In genomic region chr2:237879991-237880560, GRCh38 we compare ENCODE assay signal across 22 cellular contexts. TPM values are rescaled to one million over a fixed set of nuclear protein-coding genes. Genes with fewer than 3 reads are reported as not detected.
"Had no signal": no experiment of that assay in that cellular context is flagged by ENCODE, and none has a peak within 500 bp of the region (broad histone marks: within the 10 kb centered on the region; RNA-seq: fewer than 3 reads in every experiment).

No MANE protein-coding gene starts in this region.

- H3K27ac Mint-ChIP-seq: activated CD4-positive, alpha-beta memory T cell treated with anti-CD3 and anti-CD28 coated beads for 36 hours; activated CD8-positive, alpha-beta memory T cell treated with anti-CD3 and anti-CD28 coated beads, Interleukin-2, amount 10 ng/mL, durations not matched to agents 7 days and 5 days; activated naive CD4-positive, alpha-beta T cell treated with anti-CD3 and anti-CD28 coated beads for 36 hours; stimulated activated memory B cell treated with anti-CD40 and anti-IgM and Interleukin-4, amounts not matched to agents 10 μg/mL and 1 μg/mL and 100 μg/mL, for 72 hours had no signal

- H3K4me3 ChIP-seq: breast epithelium, psoas muscle, right lobe of liver, thoracic aorta, vagina had no signal

- H3K36me3 Mint-ChIP-seq: activated CD4-positive, alpha-beta memory T cell treated with anti-CD3 and anti-CD28 coated beads for 36 hours; activated CD8-positive, alpha-beta memory T cell treated with anti-CD3 and anti-CD28 coated beads, Interleukin-2, amount 10 ng/mL, durations not matched to agents 7 days and 5 days; stimulated activated memory B cell treated with anti-CD40 and anti-IgM and Interleukin-4, amounts not matched to agents 10 μg/mL and 1 μg/mL and 100 μg/mL, for 72 hours had no signal

- H3K4me3 Mint-ChIP-seq: activated CD4-positive, alpha-beta memory T cell treated with anti-CD3 and anti-CD28 coated beads for 36 hours; activated CD8-positive, alpha-beta memory T cell treated with anti-CD3 and anti-CD28 coated beads, Interleukin-2, amount 10 ng/mL, durations not matched to agents 7 days and 5 days; activated naive CD4-positive, alpha-beta T cell treated with anti-CD3 and anti-CD28 coated beads for 36 hours; nephron; stimulated activated memory B cell treated with anti-CD40 and anti-IgM and Interleukin-4, amounts not matched to agents 10 μg/mL and 1 μg/mL and 100 μg/mL, for 72 hours had no signal

- H3K27me3 Mint-ChIP-seq: activated CD4-positive, alpha-beta memory T cell treated with anti-CD3 and anti-CD28 coated beads for 36 hours; activated CD8-positive, alpha-beta memory T cell treated with anti-CD3 and anti-CD28 coated beads, Interleukin-2, amount 10 ng/mL, durations not matched to agents 7 days and 5 days had no signal

- ATAC-seq: activated CD8-positive, alpha-beta memory T cell treated with anti-CD3 and anti-CD28 coated beads, Interleukin-2, amount 10 ng/mL, durations not matched to agents 7 days and 5 days; psoas muscle; right lobe of liver; stimulated activated memory B cell treated with anti-CD40 and anti-IgM and Interleukin-4, amounts not matched to agents 10 μg/mL and 1 μg/mL and 100 μg/mL, for 72 hours had no signal

- H3K27ac ChIP-seq: breast epithelium, psoas muscle, right lobe of liver, vagina had no signal

- H3K36me3 ChIP-seq: breast epithelium, right lobe of liver, vagina had no signal

- DNase-seq: activated CD4-positive, alpha-beta memory T cell treated with anti-CD3 and anti-CD28 coated beads for 36 hours; activated CD4-positive, alpha-beta T cell treated with anti-CD3 and anti-CD28 coated beads for 4 hours; activated CD8-positive, alpha-beta memory T cell treated with anti-CD3 and anti-CD28 coated beads, Interleukin-2, amount 10 ng/mL, durations not matched to agents 7 days and 5 days; activated naive CD4-positive, alpha-beta T cell treated with anti-CD3 and anti-CD28 coated beads for 36 hours; cerebellar nuclear complex; effector CD8-positive, alpha-beta T cell; foreskin fibroblast; glutamatergic neuron; hippocampal formation; islet precursor cell; midbrain; occipital lobe; right lobe of liver; stimulated activated CD4-positive, alpha-beta T cell treated with anti-CD3 and anti-CD28 coated beads, Interleukin-4, amount 100 ng/mL, for 4 hours had no signal

- H3K4me1 Mint-ChIP-seq: activated CD8-positive, alpha-beta memory T cell treated with anti-CD3 and anti-CD28 coated beads, Interleukin-2, amount 10 ng/mL, durations not matched to agents 7 days and 5 days; stimulated activated memory B cell treated with anti-CD40 and anti-IgM and Interleukin-4, amounts not matched to agents 10 μg/mL and 1 μg/mL and 100 μg/mL, for 72 hours had no signal

- H3K9me3 Mint-ChIP-seq: activated CD4-positive, alpha-beta memory T cell treated with anti-CD3 and anti-CD28 coated beads for 36 hours; activated naive CD4-positive, alpha-beta T cell treated with anti-CD3 and anti-CD28 coated beads for 36 hours; nephron; stimulated activated memory B cell treated with anti-CD40 and anti-IgM and Interleukin-4, amounts not matched to agents 10 μg/mL and 1 μg/mL and 100 μg/mL, for 72 hours had no signal

- H3K9me3 ChIP-seq: breast epithelium, psoas muscle, right lobe of liver, thoracic aorta, vagina had no signal

- H3K4me1 ChIP-seq: breast epithelium, right lobe of liver had no signal

- H3K27me3 ChIP-seq: breast epithelium, right lobe of liver, vagina had no signal

RNA-seq across cellular contexts. Expression of gene RAMP1, which starts 20.7 kb away (rescaled TPM):
- total RNA-seq: endothelial cell of umbilical vein, lung microvascular endothelial cell had no signal
